Comparison of ENCODE assay signal across 28 cellular contexts in the genomic region with DNA sequence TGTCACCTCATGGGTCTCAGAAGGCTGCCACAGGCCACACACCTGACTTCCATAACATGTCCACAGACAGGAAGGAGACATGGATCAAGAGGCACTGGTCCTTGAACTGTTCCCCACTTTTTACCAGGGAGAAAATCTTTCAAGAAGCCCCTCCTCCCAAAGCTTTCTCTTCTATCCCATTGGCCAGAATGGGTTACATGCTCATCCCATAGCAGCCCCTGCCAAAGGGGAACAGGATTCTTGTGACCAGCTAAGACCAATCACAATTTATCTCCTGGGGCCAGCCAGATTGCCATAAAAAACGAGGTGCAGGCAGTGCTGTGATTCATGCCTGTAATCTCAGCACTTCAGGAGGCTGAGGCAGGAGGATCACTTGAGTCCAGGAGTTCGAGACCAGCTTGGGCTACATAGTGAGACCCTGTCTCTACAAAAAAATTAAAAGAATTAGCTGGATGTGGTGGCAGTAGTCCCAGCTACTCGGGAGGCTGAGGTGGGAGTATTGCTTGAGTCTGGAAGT.
"Had no signal": no experiment of that assay in that cellular context is flagged by ENCODE, and none has a peak within 500 bp of the region (broad histone marks: within the 10 kb centered on the region; RNA-seq: fewer than 3 reads in every experiment).

No MANE protein-coding gene starts in this region.

- ATAC-seq: activated CD4-positive, alpha-beta T cell treated with anti-CD3 and anti-CD28 coated beads for 36 hours; effector memory CD8-positive, alpha-beta T cell; gastrocnemius medialis; natural killer cell treated with Interleukin-12 subunit alpha and Interleukin-12 subunit beta and Interleukin-15 and Interleukin-18, amount 100 ng/mL, for 72 hours; stimulated activated memory B cell treated with anti-CD40 and anti-IgM and Interleukin-4, amounts not matched to agents 10 μg/mL and 1 μg/mL and 100 μg/mL, for 72 hours; stimulated activated naive CD8-positive, alpha-beta T cell treated with anti-CD3 and anti-CD28 coated beads, Interleukin-15, amount 100 ng/mL, for 72 hours; upper lobe of right lung had no signal

- DNase-seq: activated B cell treated with CpG ODN at 0.5 μM for 24 hours; activated CD4-positive, alpha-beta T cell treated with anti-CD3 and anti-CD28 coated beads for 36 hours; activated CD4-positive, alpha-beta T cell treated with anti-CD3 and anti-CD28 coated beads, Interleukin-2, amount 50 U/mL, for 4 hours; activated CD8-positive, alpha-beta memory T cell treated with anti-CD3 and anti-CD28 coated beads for 24 hours; activated effector memory CD4-positive, alpha-beta T cell treated with Interleukin-2 at 50 U/mL for 16 hours; activated naive CD4-positive, alpha-beta T cell treated with Interleukin-2 at 50 U/mL for 16 hours; anterior cingulate cortex; cerebellar nuclear complex; cortex of kidney; effector memory CD8-positive, alpha-beta T cell; erythroblast; gastrocnemius medialis; glutamatergic neuron; left ventricle myocardium inferior; small intestine; stimulated activated CD4-positive, alpha-beta T cell treated with anti-CD3 and anti-CD28 coated beads, Interleukin-1b, Interleukin-23, amount 100 ng/mL, for 48 hours; stimulated activated CD4-positive, alpha-beta T cell treated with anti-CD3 and anti-CD28 coated beads, Interleukin-4, amount 100 ng/mL, for 4 hours; stimulated activated CD8-positive, alpha-beta memory T cell treated with anti-CD3 and anti-CD28 coated beads, Interleukin-4, amount 100 ng/mL, for 48 hours; stimulated activated naive CD8-positive, alpha-beta T cell treated with anti-CD3 and anti-CD28 coated beads, Interleukin-15, amount 100 ng/mL, for 72 hours; substantia nigra; T-helper 2 cell; upper lobe of right lung had no signal

- H3K27me3 ChIP-seq: cardiac muscle cell, gastrocnemius medialis, thyroid gland, upper lobe of right lung had no signal

- H3K4me3 ChIP-seq: cardiac muscle cell, gastrocnemius medialis, lung, mucosa of descending colon, thyroid gland, upper lobe of right lung had no signal

- H3K36me3 ChIP-seq: cardiac muscle cell, gastrocnemius medialis, left ventricle myocardium inferior, thyroid gland, upper lobe of right lung had no signal

- H3K27ac ChIP-seq: cardiac muscle cell, gastrocnemius medialis, left ventricle myocardium inferior, thyroid gland, upper lobe of right lung had no signal

- H3K9me3 ChIP-seq: gastrocnemius medialis, left ventricle myocardium inferior, mucosa of descending colon, thyroid gland, upper lobe of right lung had no signal
